Comparison of ENCODE assay signal across 11 cellular contexts in genomic region chr4:121822047-121822446, GRCh38. TPM values are rescaled to one million over a fixed set of nuclear protein-coding genes. Genes with fewer than 3 reads are reported as not detected.
DNase-seq lines count a peak whose midpoint lies in the region; ATAC-seq and TF ChIP-seq lines count a peak whose summit lies in the region.
"Had no signal": no experiment of that assay in that cellular context is flagged by ENCODE, and none has a peak within 500 bp of the region (broad histone marks: within the 10 kb centered on the region; RNA-seq: fewer than 3 reads in every experiment).

No MANE protein-coding gene starts in this region.

- H3K27ac Mint-ChIP-seq in activated B cell treated with CpG ODN at 0.5 μM for 24 hours: no peak overlapping the region

- peaks cover 40% of the 10 kb centered on the region for H3F3A ChIP-seq in GM23248 (ENCODE audit: insufficient read depth)

- H3K9ac ChIP-seq in GM23248: peak overlapping the region; percentile 81

- H3K27me3 ChIP-seq in GM23248 (replicated peaks; ENCODE audit: insufficient read depth): no peaks in the 10 kb centered on the region
- H3K27me3 ChIP-seq: stomach had no signal

- H3K4me1 Mint-ChIP-seq in activated B cell treated with CpG ODN at 0.5 μM for 24 hours: peaks cover 17% of the 10 kb centered on the region

- peaks cover 60% of the 10 kb centered on the region for H3K79me2 ChIP-seq in GM23248 (ENCODE audit: insufficient read depth)

- H2AFZ ChIP-seq in GM23248: peak overlapping the region; percentile 92

- peak overlapping the region; percentile 87 for H3K4me3 Mint-ChIP-seq in activated B cell treated with CpG ODN at 0.5 μM for 24 hours

- peak overlapping the region; percentile 84 for H3K4me3 ChIP-seq in AG04449 (ENCODE audit: low read depth, low read length)
- peak overlapping the region; percentile 80 for H3K4me3 ChIP-seq in GM23248
- peak overlapping the region; percentile 81 to 86 for H3K4me3 ChIP-seq in foreskin fibroblast (ENCODE audit: low read depth in 1 of 2, low read length in 2 of 2)

- WGBS in GM23248 (ENCODE audit: low coverage in 1 of 2, low lambda C conversion rate in 2 of 2, missing lambda C conversion rate in 2 of 2), 2 experiments: 41 to 50% methylated on average over 1 of the region's 1 CpG

- CTCF ChIA-PET in AG04449 (lab: Yijun Ruan, JAX) (interaction anchor here (1.7 to 2.1 kb wide), 2 partner anchors 57 to 85 kb away, joined by 4 to 5 read pairs; no protein-coding TSS in a partner anchor), activated B cell treated with CpG ODN at 0.5 μM for 24 hours (lab: Charles Lee) (no interaction called here)

- no peaks in the 10 kb centered on the region for H3K9me3 ChIP-seq in GM23248 (ENCODE audit: low read depth)
- H3K9me3 ChIP-seq: stomach had no signal

- intact Hi-C loops in activated B cell treated with CpG ODN at 0.5 μM for 24 hours (cut with micrococcal nuclease): loop anchor here (5.0 kb wide), 1 partner anchor 1100 kb away; the partner anchor contains the start of gene NUDT6

- H3K9me3 Mint-ChIP-seq in activated B cell treated with CpG ODN at 0.5 μM for 24 hours: no peaks in the 10 kb centered on the region

- H3K27me3 Mint-ChIP-seq in activated B cell treated with CpG ODN at 0.5 μM for 24 hours: no peaks in the 10 kb centered on the region

- no peaks in the 10 kb centered on the region for H3K9me2 ChIP-seq in GM23248 (ENCODE audit: insufficient read depth)

- POLR2A ChIA-PET in AG04449 (lab: Yijun Ruan, JAX) (no interaction called here), activated B cell treated with CpG ODN at 0.5 μM for 24 hours (lab: Charles Lee) (no interaction called here)

- in situ Hi-C loops in GM23248 (cut with MboI): no loop called here

- no peak for ATAC-seq in activated B cell treated with CpG ODN at 0.5 μM for 24 hours (ENCODE audit: low read depth)

- peak overlapping the region; percentile 96 for H3K4me2 ChIP-seq in GM23248 (ENCODE audit: unreplicated experiment)

- peaks cover 40% of the 10 kb centered on the region for H3K4me1 ChIP-seq in GM23248 (ENCODE audit: insufficient read depth)

- H4K20me1 ChIP-seq in GM23248 (ENCODE audit: insufficient read depth): no peaks in the 10 kb centered on the region

- DNase-seq in AG04449 (ENCODE audit: low read depth, low spot score): no peak
- no peak for DNase-seq in GM23248
- DNase-seq in activated B cell treated with CpG ODN at 0.5 μM for 24 hours: no peak
- no peak for DNase-seq in foreskin fibroblast
- DNase-seq in NCI-H128 (lab: John Stamatoyannopoulos, UW; ENCODE audit: unreplicated experiment): no peak
- no peak for DNase-seq in HuH-7 (ENCODE audit: low spot score)
- no peak for DNase-seq in NCI-H526 (lab: John Stamatoyannopoulos, UW)
- DNase-seq in stimulated activated CD4-positive, alpha-beta T cell treated with anti-CD3 and anti-CD28 coated beads, Interleukin-4, amount 100 ng/mL, for 24 hours: no peak
- DNase-seq: amniotic stem cell, retina, stomach had no signal

- TF ChIP-seq CTCF in AG04449 (IDR thresholded peaks at IDR 0.05; ENCODE audit: insufficient read depth, low read length, missing control alignments) (no peak), activated B cell treated with CpG ODN at 0.5 μM for 24 hours (IDR thresholded peaks at IDR 0.05) (no peak), foreskin fibroblast (IDR thresholded peaks at IDR 0.05; ENCODE audit: low read depth, low read length) (no peak)

- H3K27ac ChIP-seq in GM23248: no peak overlapping the region

- H3K36me3 Mint-ChIP-seq in activated B cell treated with CpG ODN at 0.5 μM for 24 hours (ENCODE audit: low read depth): peaks cover 13% of the 10 kb centered on the region

- peaks cover 39% of the 10 kb centered on the region for H3K36me3 ChIP-seq in GM23248 (ENCODE audit: low read depth)

RNA-seq across cellular contexts. Expression of gene CCNA2, which starts 1.6 kb away (rescaled TPM):
- 45.3 and 47.7 TPM in 2 replicates for total RNA-seq in GM23248 (2014; rRNA removed; shearing (Covaris generic))
- polyA plus RNA-seq in GM23248 (2016; fragmentation: Nextera tagmentation; extraction: Ambion mirVana): 33.1 and 33.7 TPM in 2 replicates
- 1.4 and 2.0 TPM in 2 replicates for total RNA-seq in activated B cell treated with CpG ODN at 0.5 μM for 24 hours

RNA-seq across cellular contexts. Expression of gene EXOSC9, which starts 20.9 kb away (rescaled TPM):
- total RNA-seq in GM23248 (2014; rRNA removed; shearing (Covaris generic)): 44.1 and 48.4 TPM in 2 replicates
- polyA plus RNA-seq in GM23248 (2016; fragmentation: Nextera tagmentation; extraction: Ambion mirVana): 37.9 and 41.9 TPM in 2 replicates
- 37.5 and 39.1 TPM in 2 replicates for total RNA-seq in activated B cell treated with CpG ODN at 0.5 μM for 24 hours

RNA-seq across cellular contexts. Expression of gene BBS7, which starts 48.2 kb away (rescaled TPM):
- total RNA-seq in GM23248 (2014; rRNA removed; shearing (Covaris generic)): 24.5 and 25.3 TPM in 2 replicates
- polyA plus RNA-seq in GM23248 (2016; fragmentation: Nextera tagmentation; extraction: Ambion mirVana): 27.7 and 28.7 TPM in 2 replicates
- 7.5 and 9.4 TPM in 2 replicates for total RNA-seq in activated B cell treated with CpG ODN at 0.5 μM for 24 hours

RNA-seq across cellular contexts. Expression of gene SMIM43, which starts 57.1 kb away (rescaled TPM):
- total RNA-seq in GM23248 (2014; rRNA removed; shearing (Covaris generic)): 3.4 and 3.5 TPM in 2 replicates
- polyA plus RNA-seq in GM23248 (2016; fragmentation: Nextera tagmentation; extraction: Ambion mirVana): 1.4 TPM in 2 replicates
- total RNA-seq in activated B cell treated with CpG ODN at 0.5 μM for 24 hours: not detected in 2 replicates

Comparison
In these comparisons a context has a peak if more than half of its experiments do, and no peak if none do; other contexts are left out.
1. RNA of gene CCNA2, which starts 1.6 kb away (total RNA-seq): 45.3 to 47.7 TPM in GM23248; 1.4 to 2.0 TPM in activated B cell treated with CpG ODN at 0.5 μM for 24 hours; every median in the first group is over 10 times any median in the second.
2. Peak in every context shown above with its lines, with median percentiles within 50 percentile points of each other: H3K4me3 ChIP-seq.